Comparison of ENCODE assay signal across 8 cellular contexts in genomic region chr5:91311697-91312501, GRCh38.
DNase-seq lines count a peak whose midpoint lies in the region; ATAC-seq and TF ChIP-seq lines count a peak whose summit lies in the region.

No MANE protein-coding gene starts in this region.

- no peaks in the 10 kb centered on the region for H3K27me3 ChIP-seq in CD4-positive, alpha-beta memory T cell (ENCODE audit: insufficient read depth, low read length)
- H3K27me3 ChIP-seq in heart left ventricle, result no peaks in the 10 kb centered on the region

- H3K27me3 Mint-ChIP-seq in CD4-positive, alpha-beta memory T cell, result peaks cover 0 to 2% of the 10 kb centered on the region in 2 donors
- H3K27me3 Mint-ChIP-seq in activated naive CD8-positive, alpha-beta T cell, result no peaks in the 10 kb centered on the region

- peak overlapping the region; percentile 55 to 87 (median 74) for H3K4me3 Mint-ChIP-seq in CD4-positive, alpha-beta memory T cell
- peak overlapping the region; percentile 86 for H3K4me3 Mint-ChIP-seq in activated naive CD8-positive, alpha-beta T cell

- peak overlapping the region; percentile 43 for H3K27ac ChIP-seq in CD4-positive, alpha-beta memory T cell (ENCODE audit: low read depth, low read length)
- peak overlapping the region; percentile 47 to 88 (median 76) for H3K27ac ChIP-seq in heart left ventricle

- peak overlapping the region; percentile 94 to 98 (median 97) for H3K27ac Mint-ChIP-seq in CD4-positive, alpha-beta memory T cell
- H3K27ac Mint-ChIP-seq in activated naive CD8-positive, alpha-beta T cell, result peak overlapping the region; percentile 91

- DNase-seq in CD4-positive, alpha-beta memory T cell, result peak; percentile 75 to 87 (median 81)
- peak; percentile 55 to 69 (median 68) for DNase-seq in heart left ventricle
- DNase-seq in renal cortical epithelial cell (ENCODE audit: low read depth), result peak; percentile 100
- DNase-seq in NCI-H526 treated with DMSO at 0.1 percent for 48 hours (lab: John Stamatoyannopoulos, UW), result no peak

- peak; percentile 93 for ATAC-seq in GM19452 (IDR thresholded peaks at IDR 0.05; ENCODE audit: unreplicated experiment)
- peak; percentile 89 for ATAC-seq in HG03521 (IDR thresholded peaks at IDR 0.05; ENCODE audit: unreplicated experiment)
- peak; percentile 90 for ATAC-seq in SK-N-SH treated with all-trans-retinoic acid at 6 μM for 48 hours
- ATAC-seq in heart left ventricle, result peak; percentile 74 to 79 (median 74)

- 24 to 43% (median 28%) methylated on average over 11 of the region's 11 CpGs for WGBS in heart left ventricle, 4 donors

- intact Hi-C loops in CD4-positive, alpha-beta memory T cell (cut with micrococcal nuclease), result loop anchor here (1.0 to 5.0 kb wide), 2 partner anchors 86 to 210 kb away; no protein-coding TSS in a partner anchor
- intact Hi-C loops in heart left ventricle (cut with DNase I), result loop anchor here in 6 of 10 donors (2.0 to 10.0 kb wide), 6 partner anchors 29 to 71 kb away; partner anchors contain the start of gene ARRDC3 (in 3 of the 6)

- H3K4me3 ChIP-seq in CD4-positive, alpha-beta memory T cell (ENCODE audit: low read length in 2 of 2), result peak overlapping the region in 1 of 2 donors; percentile 25
- H3K4me3 ChIP-seq in heart left ventricle, result peak overlapping the region in 1 of 12 donors; percentile 23

- TF ChIP-seq CTCF in heart left ventricle (IDR thresholded peaks at IDR 0.05), result peak in 3 of 12 donors; percentile 16 to 29 (median 20)

- peaks cover 0 to 4% of the 10 kb centered on the region in 2 donors for H3K36me3 Mint-ChIP-seq in CD4-positive, alpha-beta memory T cell
- H3K36me3 Mint-ChIP-seq in activated naive CD8-positive, alpha-beta T cell, result peaks cover 2% of the 10 kb centered on the region

- H3K9me3 Mint-ChIP-seq in CD4-positive, alpha-beta memory T cell, result no peaks in the 10 kb centered on the region
- H3K9me3 Mint-ChIP-seq in activated naive CD8-positive, alpha-beta T cell (ENCODE audit: low read depth), result peaks cover 3% of the 10 kb centered on the region

- H3K36me3 ChIP-seq in CD4-positive, alpha-beta memory T cell (ENCODE audit: insufficient read depth, low read length), result no peaks in the 10 kb centered on the region
- H3K36me3 ChIP-seq in heart left ventricle, result no peaks in the 10 kb centered on the region

- CTCF ChIA-PET in CD4-positive, alpha-beta memory T cell (lab: Charles Lee; ENCODE audit: partially characterized antibody), result interaction anchor here (0.9 to 4.7 kb wide), 10 partner anchors 9 to 380 kb away, joined by 3 to 60 read pairs (median 3); partner anchors contain the start of gene ARRDC3

- H3K4me1 ChIP-seq in CD4-positive, alpha-beta memory T cell (ENCODE audit: insufficient read depth, low read length), result peaks cover 46% of the 10 kb centered on the region
- H3K4me1 ChIP-seq in heart left ventricle, result peaks cover 0 to 61% (median 26%) of the 10 kb centered on the region in 12 donors

- no peak for TF ChIP-seq POLR2A in heart left ventricle (IDR thresholded peaks at IDR 0.05)

- POLR2A ChIA-PET in CD4-positive, alpha-beta memory T cell (lab: Charles Lee; ENCODE audit: partially characterized antibody), result interaction anchor here (0.7 to 10.4 kb wide), 17 partner anchors 10 to 84 kb away, joined by 3 to 230 read pairs (median 4); partner anchors contain the start of gene ARRDC3

- no peaks in the 10 kb centered on the region for H3K9me3 ChIP-seq in CD4-positive, alpha-beta memory T cell (ENCODE audit: control insufficient read depth in 1 of 2, low read length in 2 of 2)
- no peaks in the 10 kb centered on the region for H3K9me3 ChIP-seq in heart left ventricle

- peaks cover 35 to 53% (median 36%) of the 10 kb centered on the region in 4 donors for H3K4me1 Mint-ChIP-seq in CD4-positive, alpha-beta memory T cell
- peaks cover 55% of the 10 kb centered on the region for H3K4me1 Mint-ChIP-seq in activated naive CD8-positive, alpha-beta T cell (ENCODE audit: low read depth)

TF ChIP-seq in SK-N-SH treated with all-trans-retinoic acid at 6 μM for 48 hours, 23 proteins besides CTCF, POLR2A, EP300 and RAD21:
- TF ChIP-seq RARB (CRISPR knock-in tag; IDR thresholded peaks at IDR 0.05), result 0 out of 2 replicates have a peak, but pooled peaks have one; percentile 35
- no peak for TF ChIP-seq ESRRG (CRISPR knock-in tag; IDR thresholded peaks at IDR 0.05)
- peak; percentile 58 for TF ChIP-seq TOX (CRISPR knock-in tag; IDR thresholded peaks at IDR 0.05; ENCODE audit: borderline replicate concordance)
- no peak for TF ChIP-seq TSHZ2 (CRISPR knock-in tag; IDR thresholded peaks at IDR 0.05)
- peak; percentile 85; the same call in 1 of the 2 replicates for TF ChIP-seq ZC3H10 (CRISPR knock-in tag; IDR thresholded peaks at IDR 0.05)
- TF ChIP-seq ZFP3 (CRISPR knock-in tag; IDR thresholded peaks at IDR 0.05), result 0 out of 2 replicates have a peak, but pooled peaks have one; percentile 11
- no peak for TF ChIP-seq POU6F1 (CRISPR knock-in tag; IDR thresholded peaks at IDR 0.05; ENCODE audit: borderline replicate concordance, low read depth)
